23 cellular contexts compared by ENCODE assay signal in genomic region chr11:85758026-85758425, GRCh38. TPM values are rescaled to one million over a fixed set of nuclear protein-coding genes. Genes with fewer than 3 reads are reported as not detected.
DNase-seq lines count a peak whose midpoint lies in the region; ATAC-seq and TF ChIP-seq lines count a peak whose summit lies in the region.
"Had no signal": no experiment of that assay in that cellular context is flagged by ENCODE, and none has a peak within 500 bp of the region (broad histone marks: within the 10 kb centered on the region; RNA-seq: fewer than 3 reads in every experiment).

No MANE protein-coding gene starts in this region.

- intact Hi-C loops in transverse colon (cut with DNase I; ENCODE audit: low total_unique reads) = no loop called here
- intact Hi-C loops in vagina (cut with DNase I) = no loop called here

- no peaks in the 10 kb centered on the region for H3K9me3 ChIP-seq in transverse colon
- no peaks in the 10 kb centered on the region for H3K9me3 ChIP-seq in vagina
- H3K9me3 ChIP-seq: BE2C, psoas muscle, upper lobe of left lung had no signal

- H3K36me3 ChIP-seq in transverse colon (no peaks in the 10 kb centered on the region), vagina (no peaks in the 10 kb centered on the region)
- H3K36me3 ChIP-seq: BE2C, upper lobe of left lung had no signal

- H3K4me3 ChIP-seq in transverse colon = no peak overlapping the region
- H3K4me3 ChIP-seq in vagina = no peak overlapping the region
- H3K4me3 ChIP-seq: GM23248, psoas muscle, upper lobe of left lung had no signal

- H3K27ac ChIP-seq in transverse colon = peak overlapping the region; percentile 54 to 71 (median 69)
- H3K27ac ChIP-seq in vagina = no peak overlapping the region
- H3K27ac ChIP-seq: GM23248, psoas muscle, upper lobe of left lung had no signal

- H3K36me3 Mint-ChIP-seq in activated naive CD4-positive, alpha-beta T cell treated with anti-CD3 and anti-CD28 coated beads, Interleukin-2, amount 50 U/mL, for 24 hours = peaks cover 7% of the 10 kb centered on the region
- peaks cover 4 to 17% of the 10 kb centered on the region in 2 donors for H3K36me3 Mint-ChIP-seq in activated naive CD4-positive, alpha-beta T cell treated with anti-CD3 and anti-CD28 coated beads, Interleukin-2, amount 50 U/mL, for 72 hours
- peaks cover 22% of the 10 kb centered on the region for H3K36me3 Mint-ChIP-seq in T-cell

- TF ChIP-seq CTCF in transverse colon (IDR thresholded peaks at IDR 0.05) (no peak), vagina (IDR thresholded peaks at IDR 0.05) (no peak)

- no peak for DNase-seq in activated naive CD4-positive, alpha-beta T cell treated with anti-CD3 and anti-CD28 coated beads, Interleukin-2, amount 50 U/mL, for 72 hours (ENCODE audit: low spot score in 2 of 2)
- DNase-seq in T-cell (no peak), left kidney (ENCODE audit: low read depth, low spot score) (peak; percentile 46), transverse colon (no peak), SHP77 treated with DMSO at 0.1 percent for 48 hours (lab: John Stamatoyannopoulos, UW) (no peak), vagina (ENCODE audit: extremely low spot score in 2 of 2) (no peak)
- DNase-seq: activated CD4-positive, CD25-positive, alpha-beta regulatory T cell treated with anti-CD3 and anti-CD28 coated beads, Interleukin-2, amount 50 U/mL, for 72 hours; activated gamma-delta T cell; BE2C; COR-L47; endodermal cell; GM23248; left ventricle myocardium superior; NCI-H1436 treated with DMSO at 0.1 percent for 48 hours; NCI-H2081 treated with DMSO at 0.1 percent for 48 hours; NCI-H446 treated with DMSO at 0.1 percent for 48 hours; occipital lobe; psoas muscle; RPMI8226; stimulated activated CD4-positive, alpha-beta T cell treated with anti-CD3 and anti-CD28 coated beads, Interleukin-4, amount 100 ng/mL, for 24 hours; upper lobe of left lung had no signal

- TF ChIP-seq POLR2A in transverse colon (IDR thresholded peaks at IDR 0.05) = no peak
- no peak for TF ChIP-seq POLR2A in vagina (IDR thresholded peaks at IDR 0.05)

- H3K27ac Mint-ChIP-seq in activated naive CD4-positive, alpha-beta T cell treated with anti-CD3 and anti-CD28 coated beads, Interleukin-2, amount 50 U/mL, for 24 hours = peak overlapping the region; percentile 7
- no peak overlapping the region for H3K27ac Mint-ChIP-seq in activated naive CD4-positive, alpha-beta T cell treated with anti-CD3 and anti-CD28 coated beads, Interleukin-2, amount 50 U/mL, for 72 hours
- H3K27ac Mint-ChIP-seq in T-cell = peak overlapping the region; percentile 12 to 73
- H3K27ac Mint-ChIP-seq: endodermal cell had no signal

- in situ Hi-C loops in transverse colon (cut with MboI; ENCODE audit: low pct_ligation_motif_present in 1 of 4, low pct_unique_long_range_greater_than_20kb in 1 of 4, low sequenced_read_pairs in 3 of 4) = no loop called here

- no peak for ATAC-seq in activated naive CD4-positive, alpha-beta T cell treated with anti-CD3 and anti-CD28 coated beads, Interleukin-2, amount 50 U/mL, for 72 hours
- ATAC-seq in T-cell (replicated peaks in 1 of 4) (no peak), GM21381 (IDR thresholded peaks at IDR 0.05; ENCODE audit: unreplicated experiment) (no peak)
- ATAC-seq: left ventricle myocardium superior, psoas muscle had no signal

- H3K27me3 ChIP-seq in transverse colon (no peaks in the 10 kb centered on the region), vagina (no peaks in the 10 kb centered on the region)
- H3K27me3 ChIP-seq: BE2C, upper lobe of left lung had no signal

- 80% methylated on average over 4 of the region's 4 CpGs; no CpG with 5 or more reads in 1 of the 2 donors for WGBS in transverse colon (ENCODE audit: low coverage in 1 of 2), 2 donors

- no peak for TF ChIP-seq EP300 in transverse colon (IDR thresholded peaks at IDR 0.05; ENCODE audit: low read depth)

- CTCF ChIA-PET in T-cell (lab: Charles Lee) = interaction anchor here in 1 of 2 donors (0.5 kb wide), 1 partner anchor 138 kb away, joined by 3 read pairs; no protein-coding TSS in a partner anchor

- peaks cover 86% of the 10 kb centered on the region for H3K4me1 Mint-ChIP-seq in activated naive CD4-positive, alpha-beta T cell treated with anti-CD3 and anti-CD28 coated beads, Interleukin-2, amount 50 U/mL, for 24 hours
- H3K4me1 Mint-ChIP-seq in T-cell = peaks cover 78 to 80% (median 80%) of the 10 kb centered on the region in 3 donors

- H3K9me3 Mint-ChIP-seq in activated naive CD4-positive, alpha-beta T cell treated with anti-CD3 and anti-CD28 coated beads, Interleukin-2, amount 50 U/mL, for 24 hours = peaks cover 4% of the 10 kb centered on the region
- peaks cover 4 to 13% of the 10 kb centered on the region in 2 donors for H3K9me3 Mint-ChIP-seq in activated naive CD4-positive, alpha-beta T cell treated with anti-CD3 and anti-CD28 coated beads, Interleukin-2, amount 50 U/mL, for 72 hours
- H3K9me3 Mint-ChIP-seq in T-cell = peaks cover 0 to 4% (median 0%) of the 10 kb centered on the region in 3 donors
- H3K9me3 Mint-ChIP-seq: endodermal cell had no signal

- no peak overlapping the region for H3K4me3 Mint-ChIP-seq in activated naive CD4-positive, alpha-beta T cell treated with anti-CD3 and anti-CD28 coated beads, Interleukin-2, amount 50 U/mL, for 24 hours
- H3K4me3 Mint-ChIP-seq in T-cell = peak overlapping the region in 1 of 3 donors; percentile 51
- H3K4me3 Mint-ChIP-seq: endodermal cell had no signal

- H3K27me3 Mint-ChIP-seq in activated naive CD4-positive, alpha-beta T cell treated with anti-CD3 and anti-CD28 coated beads, Interleukin-2, amount 50 U/mL, for 24 hours = no peaks in the 10 kb centered on the region
- no peaks in the 10 kb centered on the region for H3K27me3 Mint-ChIP-seq in T-cell

- peaks cover 0 to 22% (median 11%) of the 10 kb centered on the region in 4 donors for H3K4me1 ChIP-seq in transverse colon
- no peaks in the 10 kb centered on the region for H3K4me1 ChIP-seq in vagina
- H3K4me1 ChIP-seq: BE2C, psoas muscle had no signal

- POLR2A ChIA-PET in T-cell (lab: Charles Lee) = no interaction called here

RNA-seq across cellular contexts. Expression of gene SYTL2, which starts 52.9 kb away (rescaled TPM):
- 1 to 10 TPM; 4.6 to 7.5 TPM for total RNA-seq in activated naive CD4-positive, alpha-beta T cell treated with anti-CD3 and anti-CD28 coated beads, Interleukin-2, amount 50 U/mL, for 72 hours
- total RNA-seq in T-cell (10 to 100 TPM; 19.8 to 85.4 (median 31.3) TPM), transverse colon (1,000 to 10,000 TPM in 1 of 4 donors, 100 to 1,000 TPM in 3; 140 to 1,280 (median 344) TPM), vagina (17.4 TPM)

Comparison
In these comparisons a context has a peak if more than half of its experiments do, and no peak if none do; other contexts are left out.
1. H3K27ac Mint-ChIP-seq: peak in activated naive CD4-positive, alpha-beta T cell treated with anti-CD3 and anti-CD28 coated beads, Interleukin-2, amount 50 U/mL, for 24 hours (single experiment) and T-cell (2 of 2); none in activated naive CD4-positive, alpha-beta T cell treated with anti-CD3 and anti-CD28 coated beads, Interleukin-2, amount 50 U/mL, for 72 hours (0 of 2).